ENCODE assay signal across 1 cellular context in the genomic region with DNA sequence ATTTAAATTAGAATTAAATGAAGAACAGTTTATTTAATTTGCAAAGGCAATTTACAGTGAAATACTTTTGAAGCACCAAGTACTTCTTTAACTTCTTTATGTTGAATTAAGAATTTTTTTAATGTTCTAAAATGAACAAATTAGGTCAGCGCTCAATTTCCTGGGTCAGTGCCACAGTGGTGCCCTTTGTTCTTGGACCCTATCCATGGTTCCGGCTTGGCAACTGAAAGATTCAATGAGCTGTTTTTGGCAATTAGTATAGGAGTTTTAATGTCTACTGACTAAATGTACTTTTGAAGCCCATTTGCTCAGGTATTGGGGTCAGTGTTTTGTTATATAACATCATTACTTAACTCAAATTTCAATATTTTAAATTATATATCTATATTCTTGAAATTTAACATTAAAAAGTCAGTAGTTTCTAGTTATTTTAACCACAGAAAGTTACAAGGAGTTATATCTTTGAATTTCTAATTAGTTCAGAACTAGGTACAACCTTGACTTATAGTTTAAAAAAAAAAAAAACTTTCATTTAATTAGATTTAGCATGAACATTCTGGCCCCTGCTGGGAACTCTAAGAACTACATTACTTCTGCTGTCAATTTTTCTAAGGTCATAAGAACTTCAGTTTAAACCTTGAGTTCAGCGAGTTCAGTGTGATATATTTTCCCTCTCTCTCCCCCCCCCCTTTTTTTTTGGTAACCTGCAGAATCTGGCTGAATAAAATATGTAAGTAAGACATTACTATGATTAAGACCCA.
TF ChIP-seq lines count a peak whose summit lies in the region.

No MANE protein-coding gene starts in this region.

TF ChIP-seq in HepG2, 621 proteins besides CTCF, POLR2A, EP300 and RAD21 (continued from another document):
- TF ChIP-seq ZSCAN9 (CRISPR knock-in tag; IDR thresholded peaks at IDR 0.05; ENCODE audit: borderline replicate concordance): no peak
- no peak for TF ChIP-seq ARID2 (CRISPR knock-in tag; IDR thresholded peaks at IDR 0.05; ENCODE audit: borderline replicate concordance)
- TF ChIP-seq ZNF121 (CRISPR knock-in tag; IDR thresholded peaks at IDR 0.05): no peak
- no peak for TF ChIP-seq KLF13 (CRISPR knock-in tag; IDR thresholded peaks at IDR 0.05)
- TF ChIP-seq SP140L (CRISPR knock-in tag; IDR thresholded peaks at IDR 0.05; ENCODE audit: borderline replicate concordance): no peak
- no peak for TF ChIP-seq CBFB (CRISPR knock-in tag; IDR thresholded peaks at IDR 0.05)
- TF ChIP-seq ZNF101 (CRISPR knock-in tag; IDR thresholded peaks at IDR 0.05; ENCODE audit: borderline replicate concordance, low read depth): no peak
- no peak for TF ChIP-seq ERF (CRISPR knock-in tag; IDR thresholded peaks at IDR 0.05)
- TF ChIP-seq, protein P1, sequence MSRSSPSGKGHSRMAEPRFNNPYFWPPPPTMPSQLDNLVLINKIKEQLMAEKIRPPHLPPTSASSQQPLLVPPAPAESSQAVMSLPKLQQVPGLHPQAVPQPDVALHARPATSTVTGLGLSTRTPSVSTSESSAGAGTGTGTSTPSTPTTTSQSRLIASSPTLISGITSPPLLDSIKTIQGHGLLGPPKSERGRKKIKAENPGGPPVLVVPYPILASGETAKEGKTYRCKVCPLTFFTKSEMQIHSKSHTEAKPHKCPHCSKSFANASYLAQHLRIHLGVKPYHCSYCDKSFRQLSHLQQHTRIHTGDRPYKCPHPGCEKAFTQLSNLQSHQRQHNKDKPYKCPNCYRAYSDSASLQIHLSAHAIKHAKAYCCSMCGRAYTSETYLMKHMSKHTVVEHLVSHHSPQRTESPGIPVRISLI (CRISPR knock-in tag; IDR thresholded peaks at IDR 0.05; ENCODE audit: borderline replicate concordance): peak; percentile 87
- TF ChIP-seq, protein P2, sequence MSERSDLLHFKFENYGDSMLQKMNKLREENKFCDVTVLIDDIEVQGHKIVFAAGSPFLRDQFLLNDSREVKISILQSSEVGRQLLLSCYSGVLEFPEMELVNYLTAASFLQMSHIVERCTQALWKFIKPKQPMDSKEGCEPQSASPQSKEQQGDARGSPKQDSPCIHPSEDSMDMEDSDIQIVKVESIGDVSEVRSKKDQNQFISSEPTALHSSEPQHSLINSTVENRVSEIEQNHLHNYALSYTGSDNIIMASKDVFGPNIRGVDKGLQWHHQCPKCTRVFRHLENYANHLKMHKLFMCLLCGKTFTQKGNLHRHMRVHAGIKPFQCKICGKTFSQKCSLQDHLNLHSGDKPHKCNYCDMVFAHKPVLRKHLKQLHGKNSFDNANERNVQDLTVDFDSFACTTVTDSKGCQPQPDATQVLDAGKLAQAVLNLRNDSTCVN (CRISPR knock-in tag; IDR thresholded peaks at IDR 0.05; ENCODE audit: borderline replicate concordance): no peak
- TF ChIP-seq, protein P3, sequence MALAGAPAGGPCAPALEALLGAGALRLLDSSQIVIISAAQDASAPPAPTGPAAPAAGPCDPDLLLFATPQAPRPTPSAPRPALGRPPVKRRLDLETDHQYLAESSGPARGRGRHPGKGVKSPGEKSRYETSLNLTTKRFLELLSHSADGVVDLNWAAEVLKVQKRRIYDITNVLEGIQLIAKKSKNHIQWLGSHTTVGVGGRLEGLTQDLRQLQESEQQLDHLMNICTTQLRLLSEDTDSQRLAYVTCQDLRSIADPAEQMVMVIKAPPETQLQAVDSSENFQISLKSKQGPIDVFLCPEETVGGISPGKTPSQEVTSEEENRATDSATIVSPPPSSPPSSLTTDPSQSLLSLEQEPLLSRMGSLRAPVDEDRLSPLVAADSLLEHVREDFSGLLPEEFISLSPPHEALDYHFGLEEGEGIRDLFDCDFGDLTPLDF (CRISPR knock-in tag; IDR thresholded peaks at IDR 0.05): no peak
- TF ChIP-seq ZNF746 (CRISPR knock-in tag; IDR thresholded peaks at IDR 0.05): no peak
- TF ChIP-seq ZNF20 (CRISPR knock-in tag; IDR thresholded peaks at IDR 0.05): no peak
- TF ChIP-seq MIER2 (CRISPR knock-in tag; IDR thresholded peaks at IDR 0.05): no peak
